In genomic region chr14:104678901-104679705, GRCh38 we compare ENCODE assay signal across 1 cellular context.
TF ChIP-seq lines count a peak whose summit lies in the region.

No MANE protein-coding gene starts in this region.

TF ChIP-seq in K562, 482 proteins besides CTCF, POLR2A, EP300 and RAD21:
- TF ChIP-seq TCF3 (CRISPR knock-in tag; IDR thresholded peaks at IDR 0.05) (no peak), POLR2G (IDR thresholded peaks at IDR 0.05; ENCODE audit: low read depth, low read length) (peak; percentile 6; the same call in 1 of the 2 replicates)
TF ChIP-seq in K562: peak in this region for 1.
